In the genomic region with DNA sequence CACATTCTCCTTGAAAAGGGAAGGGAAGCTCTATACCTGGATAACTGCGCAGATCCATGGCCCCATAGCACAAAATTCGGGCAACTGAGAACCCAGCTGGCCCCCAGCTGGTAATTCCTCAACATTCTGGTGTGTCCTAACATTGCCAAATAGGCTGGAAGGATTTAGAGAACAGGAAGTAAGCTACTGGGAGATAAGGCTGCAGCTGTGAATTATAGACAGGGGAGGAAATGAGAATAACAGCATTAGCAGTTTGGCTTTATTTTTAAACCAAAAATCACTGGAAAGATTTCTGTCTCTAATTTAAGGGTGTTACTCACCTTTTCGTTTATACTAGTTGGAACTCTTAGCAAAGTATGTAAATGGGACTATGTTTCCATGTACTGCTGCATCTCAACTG, we compare ENCODE assay signal across 1 cellular context.
TF ChIP-seq lines count a peak whose summit lies in the region.

No MANE protein-coding gene starts in this region.

TF ChIP-seq in WTC11, 78 proteins besides CTCF, POLR2A, EP300 and RAD21 (continued from another document):
- TF ChIP-seq, protein P1, sequence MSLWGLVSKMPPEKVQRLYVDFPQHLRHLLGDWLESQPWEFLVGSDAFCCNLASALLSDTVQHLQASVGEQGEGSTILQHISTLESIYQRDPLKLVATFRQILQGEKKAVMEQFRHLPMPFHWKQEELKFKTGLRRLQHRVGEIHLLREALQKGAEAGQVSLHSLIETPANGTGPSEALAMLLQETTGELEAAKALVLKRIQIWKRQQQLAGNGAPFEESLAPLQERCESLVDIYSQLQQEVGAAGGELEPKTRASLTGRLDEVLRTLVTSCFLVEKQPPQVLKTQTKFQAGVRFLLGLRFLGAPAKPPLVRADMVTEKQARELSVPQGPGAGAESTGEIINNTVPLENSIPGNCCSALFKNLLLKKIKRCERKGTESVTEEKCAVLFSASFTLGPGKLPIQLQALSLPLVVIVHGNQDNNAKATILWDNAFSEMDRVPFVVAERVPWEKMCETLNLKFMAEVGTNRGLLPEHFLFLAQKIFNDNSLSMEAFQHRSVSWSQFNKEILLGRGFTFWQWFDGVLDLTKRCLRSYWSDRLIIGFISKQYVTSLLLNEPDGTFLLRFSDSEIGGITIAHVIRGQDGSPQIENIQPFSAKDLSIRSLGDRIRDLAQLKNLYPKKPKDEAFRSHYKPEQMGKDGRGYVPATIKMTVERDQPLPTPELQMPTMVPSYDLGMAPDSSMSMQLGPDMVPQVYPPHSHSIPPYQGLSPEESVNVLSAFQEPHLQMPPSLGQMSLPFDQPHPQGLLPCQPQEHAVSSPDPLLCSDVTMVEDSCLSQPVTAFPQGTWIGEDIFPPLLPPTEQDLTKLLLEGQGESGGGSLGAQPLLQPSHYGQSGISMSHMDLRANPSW (CRISPR knock-in tag; conservative IDR thresholded peaks at IDR 0.05; ENCODE audit: low read depth): no peak
- no peak for TF ChIP-seq PRRX2 (CRISPR knock-in tag; IDR thresholded peaks at IDR 0.05)
